In the genomic region with DNA sequence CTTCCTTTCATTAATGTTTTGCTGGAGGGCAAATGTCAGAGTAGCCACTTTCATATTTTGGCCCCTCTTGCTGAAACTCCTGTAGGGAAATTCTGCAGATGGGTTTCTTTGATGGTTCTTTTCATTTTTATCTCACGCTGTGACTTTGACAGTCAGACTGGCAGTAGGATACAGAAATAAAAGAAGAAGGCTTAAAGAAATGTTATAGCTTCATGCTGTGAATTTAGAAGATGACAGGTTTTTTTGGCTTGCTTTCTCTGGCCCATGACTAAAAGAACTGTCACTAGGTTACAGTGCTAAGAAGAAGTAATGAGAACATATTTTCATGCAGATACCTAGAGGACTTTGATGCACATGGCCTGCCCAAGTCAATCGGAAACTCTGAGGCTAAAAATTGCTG, we compare ENCODE assay signal across 31 cellular contexts.
"Had no signal": no experiment of that assay in that cellular context is flagged by ENCODE, and none has a peak within 500 bp of the region (broad histone marks: within the 10 kb centered on the region; RNA-seq: fewer than 3 reads in every experiment).

No MANE protein-coding gene starts in this region.

- DNase-seq: activated B cell treated with CpG ODN at 0.5 μM for 24 hours; activated CD4-positive, alpha-beta memory T cell treated with anti-CD3 and anti-CD28 coated beads for 36 hours; activated CD4-positive, alpha-beta T cell treated with anti-CD3 and anti-CD28 coated beads for 4 hours; activated CD4-positive, alpha-beta T cell treated with anti-CD3 and anti-CD28 coated beads, Interleukin-2, amount 10 ng/mL, durations not matched to agents 24 days and 14 days; activated CD4-positive, alpha-beta T cell treated with anti-CD3 and anti-CD28 coated beads, Interleukin-2, amount 50 U/mL, for 1 hour; activated CD4-positive, alpha-beta T cell treated with anti-CD3 and anti-CD28 coated beads, Interleukin-2, amount 50 U/mL, for 4 hours; activated CD4-positive, CD25-positive, alpha-beta regulatory T cell treated with anti-CD3 and anti-CD28 coated beads, Interleukin-2, amount 50 U/mL, for 72 hours; activated CD8-positive, alpha-beta memory T cell treated with anti-CD3 and anti-CD28 coated beads, Interleukin-2, amount 50 U/mL, for 4 hours; activated CD8-positive, alpha-beta T cell treated with anti-CD3 and anti-CD28 coated beads for 36 hours; activated effector memory CD4-positive, alpha-beta T cell treated with anti-CD3 and anti-CD28 coated beads, Interleukin-2, amount 50 U/mL, for 16 hours; activated gamma-delta T cell treated with Interleukin-2 at 50 U/mL for 16 hours; activated naive CD4-positive, alpha-beta T cell; activated naive CD4-positive, alpha-beta T cell treated with anti-CD3 and anti-CD28 coated beads for 36 hours; activated naive CD4-positive, alpha-beta T cell treated with anti-CD3 and anti-CD28 coated beads, Interleukin-2, amount 50 U/mL, for 16 hours; activated naive CD8-positive, alpha-beta T cell treated with anti-CD3 and anti-CD28 coated beads for 36 hours; activated T-cell treated with anti-CD3 and anti-CD28 coated beads for 4 hours; activated T-cell treated with anti-CD3 and anti-CD28 coated beads, Interleukin-2, amount 50 U/mL, for 1 hour; activated T-cell treated with anti-CD3 and anti-CD28 coated beads, Interleukin-2, amount 50 U/mL, for 4 hours; activated T-cell treated with anti-CD3 and anti-CD28 coated beads, Interleukin-2, amount 50 U/mL, for 72 hours; adrenal gland; amniotic stem cell; aorta; body of pancreas; brain microvascular endothelial cell; central memory CD4-positive, alpha-beta T cell; cerebellar nuclear complex; T-helper 1 cell; T-helper 2 cell; T-helper 9 cell had no signal

- H3K27me3 ChIP-seq: adrenal gland, body of pancreas, brain microvascular endothelial cell, breast epithelium had no signal

- H3K4me3 ChIP-seq: adrenal gland, body of pancreas, breast epithelium had no signal

- H3K9me3 ChIP-seq: adrenal gland, body of pancreas, breast epithelium had no signal

- H3K36me3 ChIP-seq: adrenal gland, brain microvascular endothelial cell, breast epithelium had no signal

- H3K27ac ChIP-seq: adrenal gland, body of pancreas, brain microvascular endothelial cell, breast epithelium, VCaP had no signal
